Comparison of ENCODE assay signal across 8 cellular contexts in genomic region chr5:124746916-124747769, GRCh38. TPM values are rescaled to one million over a fixed set of nuclear protein-coding genes. Genes with fewer than 3 reads are reported as not detected.
DNase-seq lines count a peak whose midpoint lies in the region; ATAC-seq and TF ChIP-seq lines count a peak whose summit lies in the region.

No MANE protein-coding gene starts in this region.

- peaks cover 0 to 7% of the 10 kb centered on the region in 2 donors for H3K4me1 ChIP-seq in lung (ENCODE audit: control insufficient read depth in 2 of 2, insufficient read depth in 2 of 2, low read length in 2 of 2)

- peak overlapping the region; percentile 73 for H3K9ac ChIP-seq in SK-N-MC (ENCODE audit: insufficient read length)

- peak; percentile 39 for ATAC-seq in GM18867 (IDR thresholded peaks at IDR 0.05; ENCODE audit: unreplicated experiment)
- peak; percentile 40 for ATAC-seq in lung (ENCODE audit: insufficient read depth, low FRiP score)
- ATAC-seq in HG03159 (IDR thresholded peaks at IDR 0.05; ENCODE audit: unreplicated experiment): no peak

- TF ChIP-seq CTCF in lung (IDR thresholded peaks at IDR 0.05; ENCODE audit: control extremely low read depth, extremely low read depth): no peak

- no peaks in the 10 kb centered on the region for H3K36me3 ChIP-seq in SK-N-MC (ENCODE audit: insufficient read depth, low read length)
- H3K36me3 ChIP-seq in lung (ENCODE audit: control insufficient read depth in 2 of 2, insufficient read depth in 2 of 2, low read length in 2 of 2): no peaks in the 10 kb centered on the region

- peak overlapping the region; percentile 78 for H3K4me3 ChIP-seq in SK-N-MC
- peak overlapping the region; percentile 35 for H3K4me3 ChIP-seq in lung

- 0 to 1% methylated on average over 32 of the region's 32 CpGs for WGBS in lung, 2 donors

- peak; percentile 29 for DNase-seq in AG08395 (ENCODE audit: low spot score)
- peak; percentile 82 for DNase-seq in NCI-H1048 (lab: John Stamatoyannopoulos, UW)
- no peak for DNase-seq in SK-N-MC (ENCODE audit: low read depth, low spot score)
- peak; percentile 54 for DNase-seq in epidermal melanocyte (ENCODE audit: insufficient read length, low spot score)
- peak; percentile 84 for DNase-seq in lung (ENCODE audit: low spot score)

- H3K27ac ChIP-seq in SK-N-MC (peak overlapping the region; percentile 93), lung (ENCODE audit: low read depth in 1 of 2, low read length in 1 of 2) (peak overlapping the region; percentile 90 to 97), temporal lobe (ENCODE audit: low read depth, low read length) (peak overlapping the region; percentile 91)

- no peaks in the 10 kb centered on the region for H3K27me3 ChIP-seq in lung (ENCODE audit: control insufficient read depth, insufficient read depth)

- no peaks in the 10 kb centered on the region for H3K9me3 ChIP-seq in SK-N-MC (ENCODE audit: low read depth, low read length)
- H3K9me3 ChIP-seq in lung (ENCODE audit: control insufficient read depth in 2 of 2, insufficient read depth in 1 of 2, low read length in 1 of 2): no peaks in the 10 kb centered on the region

RNA-seq across cellular contexts. Expression of gene ZNF608, which starts 0.7 kb away (rescaled TPM):
- total RNA-seq in lung: 10 to 100 TPM; 22.8 to 83.2 TPM
- polyA plus RNA-seq in lung: 10 to 100 TPM in 1 of 2 donors, 1 to 10 TPM in 1; 9.5 to 18.0 TPM
- 80.9 TPM for total RNA-seq in temporal lobe
